Comparison of ENCODE assay signal across 22 cellular contexts in the genomic region with DNA sequence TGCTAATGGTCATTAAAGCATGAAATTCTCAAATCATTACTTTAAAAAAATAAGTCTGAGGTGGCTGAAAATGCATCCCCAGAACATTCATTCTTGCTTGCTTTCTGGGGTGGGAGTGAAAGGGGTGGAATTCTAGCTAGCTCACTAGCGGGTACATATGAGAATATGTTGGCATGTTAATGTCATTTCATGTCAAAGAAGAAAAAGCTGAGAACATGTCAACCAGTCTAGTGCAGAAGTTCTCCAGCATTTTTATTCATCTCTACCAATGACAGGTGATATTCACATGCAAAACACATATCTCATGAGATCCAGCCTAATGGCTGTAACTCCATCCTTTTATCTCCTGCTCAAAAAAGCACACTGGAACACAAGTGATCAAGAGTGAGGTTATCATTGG. TPM values are rescaled to one million over a fixed set of nuclear protein-coding genes. Genes with fewer than 3 reads are reported as not detected.
A peak's percentile ranks its signal among the peaks of the same experiment; 100 is the strongest.
DNase-seq lines count a peak whose midpoint lies in the region; ATAC-seq and TF ChIP-seq lines count a peak whose summit lies in the region.
"Had no signal": no experiment of that assay in that cellular context is flagged by ENCODE, and none has a peak within 500 bp of the region (broad histone marks: within the 10 kb centered on the region; RNA-seq: fewer than 3 reads in every experiment).

No MANE protein-coding gene starts in this region.

- H3K27ac Mint-ChIP-seq in HFFc6 (peak overlapping the region; percentile 80), mesothelial cell of epicardium (peak overlapping the region; percentile 45)
- H3K27ac Mint-ChIP-seq: CD14-positive monocyte; CD4-positive, alpha-beta T cell had no signal

- peak overlapping the region; percentile 54; the same call in 1 of the 2 replicates for H3K4me3 ChIP-seq in SK-N-MC
- no peak overlapping the region for H3K4me3 ChIP-seq in osteoblast (ENCODE audit: insufficient read depth, low read length)
- H3K4me3 ChIP-seq in mesenchymal stem cell (ENCODE audit: insufficient read depth in 1 of 2, low read depth in 1 of 2, low read length in 2 of 2): no peak overlapping the region
- H3K4me3 ChIP-seq: A549; BLaER1 treated with 17β-estradiol and CSF1 and Interleukin-3, amounts not matched to agents 10 nM and 100 nM had no signal

- H3K4me1 ChIP-seq in osteoblast (ENCODE audit: insufficient read depth, low read length): peaks cover 8% of the 10 kb centered on the region
- peaks cover 1% of the 10 kb centered on the region for H3K4me1 ChIP-seq in mesenchymal stem cell (ENCODE audit: control insufficient read depth, insufficient read depth, low read depth, low read length)
- H3K4me1 ChIP-seq: BE2C had no signal

- H3K4me3 Mint-ChIP-seq in HFFc6 (peak overlapping the region; percentile 41; the same call in 1 of the 2 replicates), mesothelial cell of epicardium (no peak overlapping the region)
- H3K4me3 Mint-ChIP-seq: CD14-positive monocyte; CD4-positive, alpha-beta T cell; CD8-positive, alpha-beta memory T cell had no signal

- H4K91ac ChIP-seq in mesenchymal stem cell (ENCODE audit: low read length): no peak overlapping the region

- H2BK120ac ChIP-seq in mesenchymal stem cell (ENCODE audit: low read depth, low read length): no peak overlapping the region

- H2BK12ac ChIP-seq in mesenchymal stem cell (ENCODE audit: low read length in 2 of 2): no peak overlapping the region

- H3K9me3 ChIP-seq in SK-N-MC (ENCODE audit: low read depth, low read length) (no peaks in the 10 kb centered on the region), osteoblast (ENCODE audit: low read depth, low read length) (no peaks in the 10 kb centered on the region), mesenchymal stem cell (ENCODE audit: control insufficient read depth, low read length) (no peaks in the 10 kb centered on the region)
- H3K9me3 ChIP-seq: A549; BE2C; BLaER1 treated with 17β-estradiol and CSF1 and Interleukin-3, amounts not matched to agents 10 nM and 100 nM had no signal

- no peak overlapping the region for H3K23ac ChIP-seq in mesenchymal stem cell (ENCODE audit: low read length in 2 of 2)

- no peak for ATAC-seq in left colon
- ATAC-seq: A549 had no signal

- H3K36me3 Mint-ChIP-seq in HFFc6 (ENCODE audit: low read depth) (peaks cover 17% of the 10 kb centered on the region), mesothelial cell of epicardium (peaks cover 13% of the 10 kb centered on the region)

- H3K4me1 Mint-ChIP-seq in HFFc6 (ENCODE audit: low read depth) (peaks cover 61% of the 10 kb centered on the region), mesothelial cell of epicardium (peaks cover 33% of the 10 kb centered on the region)
- H3K4me1 Mint-ChIP-seq: CD14-positive monocyte had no signal

- peak overlapping the region; percentile 89 for H3K27ac ChIP-seq in SK-N-MC
- H3K27ac ChIP-seq in osteoblast (ENCODE audit: low read depth, low read length): no peak overlapping the region
- no peak overlapping the region for H3K27ac ChIP-seq in mesenchymal stem cell (ENCODE audit: low read length, poor library complexity, severe bottlenecking)
- H3K27ac ChIP-seq: BLaER1 treated with 17β-estradiol and CSF1 and Interleukin-3, amounts not matched to agents 10 nM and 100 nM had no signal

- no peak overlapping the region for H3K9ac ChIP-seq in SK-N-MC (ENCODE audit: insufficient read length)
- H3K9ac ChIP-seq in mesenchymal stem cell (ENCODE audit: low read length): no peak overlapping the region
- H3K9ac ChIP-seq: BLaER1 treated with 17β-estradiol and CSF1 and Interleukin-3, amounts not matched to agents 10 nM and 100 nM had no signal

- H3K79me2 ChIP-seq in osteoblast (ENCODE audit: insufficient read depth, low read length): no peaks in the 10 kb centered on the region

- no peaks in the 10 kb centered on the region for H3K27me3 ChIP-seq in osteoblast (ENCODE audit: insufficient read depth, low read length)
- H3K27me3 ChIP-seq in mesenchymal stem cell (ENCODE audit: control insufficient read depth in 1 of 2, insufficient read depth in 1 of 2, low read length in 2 of 2): no peaks in the 10 kb centered on the region
- H3K27me3 ChIP-seq: BE2C; BLaER1 treated with 17β-estradiol and CSF1 and Interleukin-3, amounts not matched to agents 10 nM and 100 nM had no signal

- H3K4me2 ChIP-seq in osteoblast (ENCODE audit: insufficient read depth, low read length) (no peak overlapping the region), mesenchymal stem cell (ENCODE audit: low read length, poor library complexity, severe bottlenecking) (no peak overlapping the region)
- H3K4me2 ChIP-seq: BLaER1 treated with 17β-estradiol and CSF1 and Interleukin-3, amounts not matched to agents 10 nM and 100 nM had no signal

- no peak overlapping the region for H3K14ac ChIP-seq in mesenchymal stem cell (ENCODE audit: low read length in 2 of 2)

- H3K79me1 ChIP-seq in mesenchymal stem cell (replicated peaks; ENCODE audit: low read length, poor library complexity, severe bottlenecking): peaks cover 1% of the 10 kb centered on the region

- H2BK15ac ChIP-seq in mesenchymal stem cell (ENCODE audit: low read depth, poor library complexity, severe bottlenecking): no peak overlapping the region

- H3K9me3 Mint-ChIP-seq in HFFc6 (no peaks in the 10 kb centered on the region), mesothelial cell of epicardium (peaks cover 5% of the 10 kb centered on the region)
- H3K9me3 Mint-ChIP-seq: CD14-positive monocyte; CD4-positive, alpha-beta T cell; CD8-positive, alpha-beta memory T cell had no signal

- DNase-seq in HFFc6 (no peak), SK-N-MC (ENCODE audit: low read depth, low spot score) (no peak), mesothelial cell of epicardium (ENCODE audit: low spot score in 2 of 2, unreplicated experiment in 2 of 2) (no peak), osteoblast (ENCODE audit: insufficient read length, low spot score, missing footprints) (no peak), UCSD-AML1 (lab: John Stamatoyannopoulos, UW; ENCODE audit: unreplicated experiment) (no peak), mesenchymal stem cell (no peak), left colon (no peak)
- DNase-seq: 8988T; ACHN; AML-193; BE2C; Calu3; CD4-positive, alpha-beta T cell; CD8-positive, alpha-beta memory T cell; DMS53; DMS79 treated with DMSO at 0.1 percent for 48 hours; GF-D8; H7; HCEC 1CT had no signal

- H2AFZ ChIP-seq in osteoblast (ENCODE audit: low read length): no peak overlapping the region
- no peak overlapping the region for H2AFZ ChIP-seq in mesenchymal stem cell (ENCODE audit: low read depth, low read length)

- no peak overlapping the region for H2BK5ac ChIP-seq in mesenchymal stem cell (ENCODE audit: low read depth, low read length, poor library complexity, severe bottlenecking)

- no peak overlapping the region for H2AK5ac ChIP-seq in mesenchymal stem cell (ENCODE audit: low read length, severe bottlenecking)

- WGBS in mesenchymal stem cell: 100% methylated on average over 1 of the region's 1 CpG

- H3K27me3 Mint-ChIP-seq in HFFc6 (ENCODE audit: insufficient read depth): no peaks in the 10 kb centered on the region
- H3K27me3 Mint-ChIP-seq in mesothelial cell of epicardium (ENCODE audit: low read depth): no peaks in the 10 kb centered on the region
- H3K27me3 Mint-ChIP-seq: CD4-positive, alpha-beta T cell; CD8-positive, alpha-beta memory T cell had no signal

- H3K36me3 ChIP-seq in SK-N-MC (ENCODE audit: insufficient read depth, low read length): peaks cover 20% of the 10 kb centered on the region
- H3K36me3 ChIP-seq in osteoblast (ENCODE audit: insufficient read depth, low read length): no peaks in the 10 kb centered on the region
- peaks cover 0 to 9% of the 10 kb centered on the region in 2 experiments for H3K36me3 ChIP-seq in mesenchymal stem cell (ENCODE audit: control insufficient read depth in 1 of 2, insufficient read depth in 2 of 2, low read depth in 1 of 2, low read length in 2 of 2)
- H3K36me3 ChIP-seq: BE2C had no signal

- H3K4ac ChIP-seq in mesenchymal stem cell (ENCODE audit: low read depth in 1 of 2, low read length in 2 of 2): no peak overlapping the region

- no peak overlapping the region for H3K18ac ChIP-seq in mesenchymal stem cell (ENCODE audit: low read depth in 1 of 2, low read length in 2 of 2)

- no peaks in the 10 kb centered on the region for H4K20me1 ChIP-seq in osteoblast (ENCODE audit: insufficient read depth, low read length)

- intact Hi-C loops in left colon (cut with DNase I, micrococcal nuclease): no loop called here

- no peak for TF ChIP-seq CTCF in HFFc6 (IDR thresholded peaks at IDR 0.05)
- no peak for TF ChIP-seq CTCF in mesothelial cell of epicardium (IDR thresholded peaks at IDR 0.05; ENCODE audit: unreplicated experiment)
- no peak for TF ChIP-seq CTCF in osteoblast (IDR thresholded peaks at IDR 0.05; ENCODE audit: extremely low read depth, low read depth, low read length)

- no peak overlapping the region for H4K8ac ChIP-seq in mesenchymal stem cell (ENCODE audit: low read length)

RNA-seq across cellular contexts. Expression of gene ZNHIT6, which starts 49.1 kb away (rescaled TPM):
- total RNA-seq in HFFc6 (2021; fragmentation: NEBNext Ultra II Directional; extraction: Animal tissue kit (Norgen Biotek cat#: 25700)): 10 to 100 TPM; 21.5 to 25.9 (median 23.6) TPM
- total RNA-seq in mesothelial cell of epicardium (20.0 to 21.6 TPM (median 20.2 TPM) in 3 replicates), osteoblast (13.4 and 14.4 TPM in 2 replicates), left colon (1 to 10 TPM; 7.5 to 9.5 TPM)
- polyA plus RNA-seq in mesenchymal stem cell (2013, experiment 1 of 2): 22.7 TPM
- polyA plus RNA-seq in mesenchymal stem cell (2013, experiment 2 of 2): 22.7 TPM
